ENCODE assay signal across 31 cellular contexts in genomic region chr19:38148337-38148736, GRCh38.
"Had no signal": no experiment of that assay in that cellular context is flagged by ENCODE, and none has a peak within 500 bp of the region (broad histone marks: within the 10 kb centered on the region; RNA-seq: fewer than 3 reads in every experiment).

No MANE protein-coding gene starts in this region.

- ATAC-seq: effector memory CD8-positive, alpha-beta T cell; foreskin keratinocyte; natural killer cell; stimulated activated naive B cell treated with anti-CD40 and anti-IgM and Interleukin-4, amounts not matched to agents 10 μg/mL and 1 μg/mL and 100 μg/mL, for 72 hours had no signal

- H3K36me3 Mint-ChIP-seq: activated naive CD8-positive, alpha-beta T cell treated with anti-CD3 and anti-CD28 coated beads, Interleukin-2, amount 10 ng/mL, durations not matched to agents 7 days and 5 days; natural killer cell had no signal

- H3K36me3 ChIP-seq: cardiac muscle cell had no signal

- H3K4me3 ChIP-seq: ascending aorta, cardiac muscle cell, coronary artery, dorsolateral prefrontal cortex, esophagus muscularis mucosa, hepatocyte, lung, sigmoid colon, smooth muscle cell, stomach, tibial nerve had no signal

- H3K4me3 Mint-ChIP-seq: activated CD4-positive, alpha-beta memory T cell treated with anti-CD3 and anti-CD28 coated beads for 36 hours; activated CD4-positive, alpha-beta T cell treated with anti-CD3 and anti-CD28 coated beads, Interleukin-2, amount 10 ng/mL, durations not matched to agents 24 days and 14 days; activated naive CD4-positive, alpha-beta T cell treated with anti-CD3 and anti-CD28 coated beads, Interleukin-2, amount 10 ng/mL, durations not matched to agents 7 days and 5 days; activated naive CD8-positive, alpha-beta T cell treated with anti-CD3 and anti-CD28 coated beads, Interleukin-2, amount 10 ng/mL, durations not matched to agents 7 days and 5 days; activated T-helper 1 cell treated with anti-CD3 and anti-CD28 coated beads, Interleukin-12 subunit alpha, Interleukin-12 subunit beta, Interleukin-2, Interleukin-4 antibody, amounts not matched to agents 30 ng/mL and 10 ng/mL and 1 ng/mL, durations not matched to agents 14 hours and 24 hours and 36 hours; brain; effector memory CD8-positive, alpha-beta T cell; natural killer cell; stimulated activated naive B cell treated with anti-CD40 and anti-IgM and Interleukin-4, amounts not matched to agents 10 μg/mL and 1 μg/mL and 100 μg/mL, for 72 hours had no signal

- H3K27me3 Mint-ChIP-seq: activated CD4-positive, alpha-beta memory T cell treated with anti-CD3 and anti-CD28 coated beads for 36 hours; activated CD4-positive, alpha-beta T cell treated with anti-CD3 and anti-CD28 coated beads, Interleukin-2, amount 10 ng/mL, durations not matched to agents 24 days and 14 days; activated naive CD4-positive, alpha-beta T cell treated with anti-CD3 and anti-CD28 coated beads, Interleukin-2, amount 10 ng/mL, durations not matched to agents 7 days and 5 days; activated naive CD8-positive, alpha-beta T cell treated with anti-CD3 and anti-CD28 coated beads, Interleukin-2, amount 10 ng/mL, durations not matched to agents 7 days and 5 days; effector memory CD8-positive, alpha-beta T cell; stimulated activated naive B cell treated with anti-CD40 and anti-IgM and Interleukin-4, amounts not matched to agents 10 μg/mL and 1 μg/mL and 100 μg/mL, for 72 hours had no signal

- H3K4me1 ChIP-seq: ascending aorta, esophagus muscularis mucosa, foreskin keratinocyte, sigmoid colon, stomach, tibial nerve had no signal

- H3K27ac ChIP-seq: ascending aorta, cardiac muscle cell, coronary artery, esophagus muscularis mucosa, foreskin keratinocyte, hepatocyte, sigmoid colon, stomach, tibial nerve had no signal

- H3K9me3 ChIP-seq: ascending aorta, esophagus muscularis mucosa, sigmoid colon, stomach, tibial nerve had no signal

- H3K27me3 ChIP-seq: ascending aorta, cardiac muscle cell, dorsolateral prefrontal cortex, esophagus muscularis mucosa, foreskin keratinocyte, hepatocyte, sigmoid colon, stomach, tibial nerve had no signal

- H3K4me1 Mint-ChIP-seq: activated CD4-positive, alpha-beta T cell treated with anti-CD3 and anti-CD28 coated beads, Interleukin-2, amount 10 ng/mL, durations not matched to agents 24 days and 14 days; activated naive CD4-positive, alpha-beta T cell treated with anti-CD3 and anti-CD28 coated beads, Interleukin-2, amount 10 ng/mL, durations not matched to agents 7 days and 5 days had no signal

- H3K9me3 Mint-ChIP-seq: activated CD4-positive, alpha-beta memory T cell treated with anti-CD3 and anti-CD28 coated beads for 36 hours; activated CD4-positive, alpha-beta T cell treated with anti-CD3 and anti-CD28 coated beads, Interleukin-2, amount 10 ng/mL, durations not matched to agents 24 days and 14 days; activated naive CD4-positive, alpha-beta T cell treated with anti-CD3 and anti-CD28 coated beads, Interleukin-2, amount 10 ng/mL, durations not matched to agents 7 days and 5 days; activated naive CD8-positive, alpha-beta T cell treated with anti-CD3 and anti-CD28 coated beads, Interleukin-2, amount 10 ng/mL, durations not matched to agents 7 days and 5 days; activated T-helper 1 cell treated with anti-CD3 and anti-CD28 coated beads, Interleukin-12 subunit alpha, Interleukin-12 subunit beta, Interleukin-2, Interleukin-4 antibody, amounts not matched to agents 30 ng/mL and 10 ng/mL and 1 ng/mL, durations not matched to agents 14 hours and 24 hours and 36 hours; brain; effector memory CD8-positive, alpha-beta T cell; natural killer cell; stimulated activated naive B cell treated with anti-CD40 and anti-IgM and Interleukin-4, amounts not matched to agents 10 μg/mL and 1 μg/mL and 100 μg/mL, for 72 hours had no signal

- DNase-seq: activated CD4-positive, alpha-beta memory T cell treated with anti-CD3 and anti-CD28 coated beads for 36 hours; activated CD4-positive, alpha-beta T cell treated with anti-CD3 and anti-CD28 coated beads, Interleukin-2, amount 10 ng/mL, durations not matched to agents 24 days and 14 days; activated CD4-positive, CD25-positive, alpha-beta regulatory T cell treated with anti-CD3 and anti-CD28 coated beads, Interleukin-2, amount 50 U/mL, for 72 hours; activated CD8-positive, alpha-beta memory T cell treated with anti-CD3 and anti-CD28 coated beads, Interleukin-2, amount 50 U/mL, for 4 hours; activated gamma-delta T cell; activated naive CD4-positive, alpha-beta T cell treated with anti-CD3 and anti-CD28 coated beads, Interleukin-2, amount 10 ng/mL, durations not matched to agents 7 days and 5 days; activated naive CD8-positive, alpha-beta T cell treated with anti-CD3 and anti-CD28 coated beads, Interleukin-2, amount 10 ng/mL, durations not matched to agents 7 days and 5 days; activated T-cell treated with anti-CD3 and anti-CD28 coated beads, Interleukin-2, amount 50 U/mL, for 1 hour; dorsolateral prefrontal cortex; effector memory CD8-positive, alpha-beta T cell; foreskin keratinocyte; kidney; mesendoderm; natural killer cell; posterior cingulate gyrus; sigmoid colon; stimulated activated CD4-positive, alpha-beta T cell treated with anti-CD3 and anti-CD28 coated beads, Interleukin-15, amount 100 ng/mL, for 24 hours; stimulated activated CD4-positive, alpha-beta T cell treated with anti-CD3 and anti-CD28 coated beads, Interleukin-2, amount 100 ng/mL, for 24 hours; stimulated activated naive B cell treated with anti-CD40 and anti-IgM and Interleukin-4, amounts not matched to agents 10 μg/mL and 1 μg/mL and 100 μg/mL, for 72 hours; stomach; T-helper 2 cell had no signal

- H3K27ac Mint-ChIP-seq: activated CD4-positive, alpha-beta memory T cell treated with anti-CD3 and anti-CD28 coated beads for 36 hours; activated CD4-positive, alpha-beta T cell treated with anti-CD3 and anti-CD28 coated beads, Interleukin-2, amount 10 ng/mL, durations not matched to agents 24 days and 14 days; activated naive CD4-positive, alpha-beta T cell treated with anti-CD3 and anti-CD28 coated beads, Interleukin-2, amount 10 ng/mL, durations not matched to agents 7 days and 5 days; activated naive CD8-positive, alpha-beta T cell treated with anti-CD3 and anti-CD28 coated beads, Interleukin-2, amount 10 ng/mL, durations not matched to agents 7 days and 5 days; activated T-helper 1 cell treated with anti-CD3 and anti-CD28 coated beads, Interleukin-12 subunit alpha, Interleukin-12 subunit beta, Interleukin-2, Interleukin-4 antibody, amounts not matched to agents 30 ng/mL and 10 ng/mL and 1 ng/mL, durations not matched to agents 14 hours and 24 hours and 36 hours; effector memory CD8-positive, alpha-beta T cell; natural killer cell; stimulated activated naive B cell treated with anti-CD40 and anti-IgM and Interleukin-4, amounts not matched to agents 10 μg/mL and 1 μg/mL and 100 μg/mL, for 72 hours had no signal
